Comparison of ENCODE assay signal across 8 cellular contexts in genomic region chr21:45981641-45982255, GRCh38. TPM values are rescaled to one million over a fixed set of nuclear protein-coding genes. Genes with fewer than 3 reads are reported as not detected.
DNase-seq lines count a peak whose midpoint lies in the region; ATAC-seq, FAIRE-seq and TF ChIP-seq lines count a peak whose summit lies in the region.

Gene COL6A1, plus strand, starts transcription at chr21:45981770. Its CDS starts 81 bp downstream, at chr21:45981851.

- H3K4me1 ChIP-seq in adrenal gland (replicated peaks in 1 of 2) (peaks cover 0 to 3% of the 10 kb centered on the region in 2 donors), pancreas (peaks cover 0 to 5% (median 0%) of the 10 kb centered on the region in 3 donors)

- FAIRE-seq in GM12891 (lab: Jason Lieb, UNC) = no peak
- no peak for FAIRE-seq in pancreas (lab: Jason Lieb, UNC)

- H3K27me3 ChIP-seq in adrenal gland = no peaks in the 10 kb centered on the region
- H3K27me3 ChIP-seq in pancreas = no peaks in the 10 kb centered on the region

- DNase-seq in GM12891 (ENCODE audit: insufficient read length, low spot score) = peak; percentile 43
- DNase-seq in NCI-H2227 treated with DMSO at 0.1 percent for 48 hours (lab: John Stamatoyannopoulos, UW) = peak; percentile 6
- DNase-seq in adrenal gland = peak; percentile 68 to 77 (median 72)
- DNase-seq in cardiac septum (ENCODE audit: low spot score) = peak; percentile 82
- DNase-seq in pancreas = peak; percentile 55 to 88 (median 72)
- DNase-seq in GM10266 (ENCODE audit: extremely low spot score) = no peak
- no peak for DNase-seq in HT-29 (ENCODE audit: low spot score)

- WGBS in adrenal gland, 4 donors = 0 to 1% methylated on average over 33 to 37 of the region's 44 CpGs; no CpG with 5 or more reads in 2 of the 4 donors
- 1% methylated on average over 29 to 37 of the region's 44 CpGs for WGBS in pancreas, 2 donors

- intact Hi-C loops in adrenal gland (cut with DNase I) (loop anchor here in 1 of 2 donors (10.0 kb wide), 1 partner anchor 113 kb away; the partner anchor contains the start of gene COL6A2), cardiac septum (cut with DNase I) (no loop called here), pancreas (cut with DNase I) (no loop called here)

- H3K4me3 ChIP-seq in adrenal gland (peak within 1 kb of the TSS in 2 of 4 donors; percentile 67 to 84), pancreas (peak within 1 kb of the TSS; percentile 38 to 74 (median 68))

- H3K27ac ChIP-seq in adrenal gland = peak within 1 kb of the TSS in 2 of 5 donors; percentile 80 to 84
- H3K27ac ChIP-seq in pancreas = peak within 1 kb of the TSS in 2 of 4 donors; percentile 46 to 60

- peak; percentile 74 to 82 (median 81) for ATAC-seq in pancreas
- no peak for ATAC-seq in GM21423 (IDR thresholded peaks at IDR 0.05; ENCODE audit: unreplicated experiment)

- H3K36me3 ChIP-seq in adrenal gland (replicated peaks in 1 of 2) (peaks cover 0 to 22% of the 10 kb centered on the region in 2 donors), pancreas (no peaks in the 10 kb centered on the region)

- TF ChIP-seq POLR2A in GM12891 (IDR thresholded peaks at IDR 0.05; ENCODE audit: low read depth, low read length) (no peak), adrenal gland (IDR thresholded peaks at IDR 0.05) (peak; percentile 49 to 66)

- H3K9me3 ChIP-seq in adrenal gland (replicated peaks in 1 of 3) (no peaks in the 10 kb centered on the region), pancreas (no peaks in the 10 kb centered on the region)

- TF ChIP-seq CTCF in adrenal gland (IDR thresholded peaks at IDR 0.05) (no peak), pancreas (IDR thresholded peaks at IDR 0.05) (no peak), GM10266 (IDR thresholded peaks at IDR 0.05; ENCODE audit: control insufficient read depth, insufficient read depth, low read depth, missing control alignments) (no peak)

TF ChIP-seq in GM12891, 5 proteins besides CTCF, POLR2A, EP300 and RAD21:
- TF ChIP-seq TAF1 (IDR thresholded peaks at IDR 0.05; ENCODE audit: low read depth, low read length) = no peak
- TF ChIP-seq POU2F2 (IDR thresholded peaks at IDR 0.05; ENCODE audit: low read depth, low read length) = no peak
- TF ChIP-seq SPI1 (IDR thresholded peaks at IDR 0.05; ENCODE audit: low read depth, low read length) = no peak
- TF ChIP-seq POLR2AphosphoS5 (IDR thresholded peaks at IDR 0.05; ENCODE audit: low read depth, low read length) = no peak
- no peak for TF ChIP-seq PAX5 (IDR thresholded peaks at IDR 0.05; ENCODE audit: insufficient read depth, low read length, severe bottlenecking)

RNA-seq across cellular contexts. Expression of gene COL6A1, which starts in this region (rescaled TPM):
- 3.0 TPM for polyA plus RNA-seq in GM12891 (2012; ENCODE audit: low read depth, missing spikeins)
- 100 to 1,000 TPM in 7 of 8 donors, 10 to 100 TPM in 1; 70.4 to 362 (median 151) TPM for total RNA-seq in adrenal gland
- 100 to 1,000 TPM in 2 of 3 donors, 10 to 100 TPM in 1; 22.3 to 490 (median 341) TPM for polyA plus RNA-seq in adrenal gland
- 140 TPM for total RNA-seq in cardiac septum
- total RNA-seq in pancreas = 100 to 1,000 TPM in 1 of 6 donors, 10 to 100 TPM in 5; 22.9 to 101 (median 41.9) TPM
- 100 to 1,000 TPM in 1 of 2 donors, 10 to 100 TPM in 1; 97.4 to 131 TPM for polyA plus RNA-seq in pancreas
- 1.1 and 4.4 TPM in 2 replicates for total RNA-seq in HT-29 (2014; rRNA removed; shearing (Covaris generic))

Comparison
In these comparisons a context has a peak if more than half of its experiments do, and no peak if none do; other contexts are left out.
1. DNase-seq: peak in GM12891 (single experiment), NCI-H2227 treated with DMSO at 0.1 percent for 48 hours (single experiment), adrenal gland (7 of 7), cardiac septum (single experiment) and pancreas (6 of 6); none in GM10266 (single experiment) and HT-29 (single experiment).